Comparison of ENCODE assay signal across 27 cellular contexts in genomic region chr6:163370807-163371206, GRCh38.
"Had no signal": no experiment of that assay in that cellular context is flagged by ENCODE, and none has a peak within 500 bp of the region (broad histone marks: within the 10 kb centered on the region; RNA-seq: fewer than 3 reads in every experiment).

No MANE protein-coding gene starts in this region.

- H3K36me3 ChIP-seq: cardiac muscle cell, heart left ventricle, neural progenitor cell, suprapubic skin, tibial nerve had no signal

- ATAC-seq: activated CD4-positive, CD25-positive, alpha-beta regulatory T cell treated with anti-CD3 and anti-CD28 coated beads, Interleukin-2, amount 50 U/mL, for 24 hours; activated T-cell treated with anti-CD3 and anti-CD28 coated beads, Interleukin-2, amount 50 U/mL, for 72 hours; heart left ventricle; left cardiac atrium; mucosa of descending colon; psoas muscle; right cardiac atrium; stimulated activated effector memory CD8-positive, alpha-beta T cell treated with anti-CD3 and anti-CD28 coated beads, Interleukin-12 subunit alpha, Interleukin-12 subunit beta, amount 100 ng/mL, for 72 hours; stimulated activated naive CD8-positive, alpha-beta T cell treated with anti-CD3 and anti-CD28 coated beads, Interleukin-15, amount 100 ng/mL, for 72 hours had no signal

- DNase-seq: activated CD4-positive, alpha-beta memory T cell treated with anti-CD3 and anti-CD28 coated beads, Interleukin-2, amount 10 ng/mL, durations not matched to agents 7 days and 5 days; activated CD4-positive, alpha-beta T cell treated with anti-CD3 and anti-CD28 coated beads, Interleukin-2, amount 10 ng/mL, durations not matched to agents 24 days and 14 days; activated effector memory CD4-positive, alpha-beta T cell treated with Interleukin-2 at 50 U/mL for 16 hours; activated naive CD4-positive, alpha-beta T cell treated with anti-CD3 and anti-CD28 coated beads for 36 hours; activated naive CD8-positive, alpha-beta T cell treated with anti-CD3 and anti-CD28 coated beads, Interleukin-2, amount 10 ng/mL, durations not matched to agents 7 days and 5 days; activated T-cell treated with anti-CD3 and anti-CD28 coated beads, Interleukin-2, amount 50 U/mL, for 72 hours; amniotic stem cell; heart left ventricle; islet precursor cell; left cardiac atrium; mucosa of descending colon; naive B cell; psoas muscle; right cardiac atrium; stimulated activated CD4-positive, alpha-beta T cell treated with anti-CD3 and anti-CD28 coated beads, Interleukin-2, amount 100 ng/mL, for 24 hours; stimulated activated naive CD8-positive, alpha-beta T cell treated with anti-CD3 and anti-CD28 coated beads, Interleukin-15, amount 100 ng/mL, for 72 hours had no signal

- H2AFZ ChIP-seq: neural progenitor cell had no signal

- H3K9me3 Mint-ChIP-seq: activated CD4-positive, alpha-beta memory T cell treated with anti-CD3 and anti-CD28 coated beads, Interleukin-2, amount 10 ng/mL, durations not matched to agents 7 days and 5 days; activated CD4-positive, alpha-beta T cell treated with anti-CD3 and anti-CD28 coated beads, Interleukin-2, amount 10 ng/mL, durations not matched to agents 24 days and 14 days; activated naive CD4-positive, alpha-beta T cell treated with anti-CD3 and anti-CD28 coated beads for 36 hours; activated naive CD8-positive, alpha-beta T cell treated with anti-CD3 and anti-CD28 coated beads, Interleukin-2, amount 10 ng/mL, durations not matched to agents 7 days and 5 days; activated T-cell treated with anti-CD3 and anti-CD28 coated beads, Interleukin-2, amount 50 U/mL, for 72 hours; memory B cell; naive B cell; neural progenitor cell; stimulated activated effector memory CD8-positive, alpha-beta T cell treated with anti-CD3 and anti-CD28 coated beads, Interleukin-12 subunit alpha, Interleukin-12 subunit beta, amount 100 ng/mL, for 72 hours; stimulated activated naive CD8-positive, alpha-beta T cell treated with anti-CD3 and anti-CD28 coated beads, Interleukin-15, amount 100 ng/mL, for 72 hours had no signal

- H3K27ac ChIP-seq: cardiac muscle cell, epithelial cell of prostate, neural progenitor cell, psoas muscle, skin epidermis, suprapubic skin, tibial nerve, VCaP had no signal

- H3K9me3 ChIP-seq: heart left ventricle, mucosa of descending colon, psoas muscle, suprapubic skin, tibial nerve had no signal

- FAIRE-seq: urothelium cell line had no signal

- H3K4me1 Mint-ChIP-seq: activated CD4-positive, alpha-beta memory T cell treated with anti-CD3 and anti-CD28 coated beads, Interleukin-2, amount 10 ng/mL, durations not matched to agents 7 days and 5 days; naive B cell had no signal

- H3K4me1 ChIP-seq: psoas muscle, suprapubic skin had no signal

- H3K27me3 Mint-ChIP-seq: activated CD4-positive, alpha-beta T cell treated with anti-CD3 and anti-CD28 coated beads, Interleukin-2, amount 10 ng/mL, durations not matched to agents 24 days and 14 days had no signal

- H3K27me3 ChIP-seq: cardiac muscle cell, heart left ventricle, neural progenitor cell, suprapubic skin, tibial nerve had no signal

- H3K9ac ChIP-seq: neural progenitor cell had no signal

- H3K4me3 ChIP-seq: cardiac muscle cell, heart left ventricle, mucosa of descending colon, neural progenitor cell, psoas muscle, skin epidermis, suprapubic skin, tibial nerve had no signal

- H3K4me2 ChIP-seq: neural progenitor cell had no signal

- H3K36me3 Mint-ChIP-seq: activated naive CD8-positive, alpha-beta T cell treated with anti-CD3 and anti-CD28 coated beads, Interleukin-2, amount 10 ng/mL, durations not matched to agents 7 days and 5 days; memory B cell; naive B cell; neural progenitor cell; stimulated activated effector memory CD8-positive, alpha-beta T cell treated with anti-CD3 and anti-CD28 coated beads, Interleukin-12 subunit alpha, Interleukin-12 subunit beta, amount 100 ng/mL, for 72 hours had no signal

- H3K4me3 Mint-ChIP-seq: activated CD4-positive, alpha-beta memory T cell treated with anti-CD3 and anti-CD28 coated beads, Interleukin-2, amount 10 ng/mL, durations not matched to agents 7 days and 5 days; activated CD4-positive, alpha-beta T cell treated with anti-CD3 and anti-CD28 coated beads, Interleukin-2, amount 10 ng/mL, durations not matched to agents 24 days and 14 days; activated naive CD4-positive, alpha-beta T cell treated with anti-CD3 and anti-CD28 coated beads for 36 hours; activated naive CD8-positive, alpha-beta T cell treated with anti-CD3 and anti-CD28 coated beads, Interleukin-2, amount 10 ng/mL, durations not matched to agents 7 days and 5 days; activated T-cell treated with anti-CD3 and anti-CD28 coated beads, Interleukin-2, amount 50 U/mL, for 72 hours; memory B cell; naive B cell; neural progenitor cell; stimulated activated effector memory CD8-positive, alpha-beta T cell treated with anti-CD3 and anti-CD28 coated beads, Interleukin-12 subunit alpha, Interleukin-12 subunit beta, amount 100 ng/mL, for 72 hours; stimulated activated naive CD8-positive, alpha-beta T cell treated with anti-CD3 and anti-CD28 coated beads, Interleukin-15, amount 100 ng/mL, for 72 hours had no signal

- H3K27ac Mint-ChIP-seq: activated CD4-positive, alpha-beta memory T cell treated with anti-CD3 and anti-CD28 coated beads, Interleukin-2, amount 10 ng/mL, durations not matched to agents 7 days and 5 days; activated CD4-positive, alpha-beta T cell treated with anti-CD3 and anti-CD28 coated beads, Interleukin-2, amount 10 ng/mL, durations not matched to agents 24 days and 14 days; activated naive CD4-positive, alpha-beta T cell treated with anti-CD3 and anti-CD28 coated beads for 36 hours; activated naive CD8-positive, alpha-beta T cell treated with anti-CD3 and anti-CD28 coated beads, Interleukin-2, amount 10 ng/mL, durations not matched to agents 7 days and 5 days; activated T-cell treated with anti-CD3 and anti-CD28 coated beads, Interleukin-2, amount 50 U/mL, for 72 hours; memory B cell; stimulated activated naive CD8-positive, alpha-beta T cell treated with anti-CD3 and anti-CD28 coated beads, Interleukin-15, amount 100 ng/mL, for 72 hours had no signal
